Comparison of ENCODE assay signal across 30 cellular contexts in genomic region chr9:18357321-18357720, GRCh38.
"Had no signal": no experiment of that assay in that cellular context is flagged by ENCODE, and none has a peak within 500 bp of the region (broad histone marks: within the 10 kb centered on the region; RNA-seq: fewer than 3 reads in every experiment).

No MANE protein-coding gene starts in this region.

- DNase-seq: activated CD4-positive, alpha-beta T cell treated with anti-CD3 and anti-CD28 coated beads, Interleukin-2, amount 10 ng/mL, durations not matched to agents 24 days and 14 days; activated CD4-positive, alpha-beta T cell treated with anti-CD3 and anti-CD28 coated beads, Interleukin-2, amount 50 U/mL, for 4 hours; activated CD8-positive, alpha-beta T cell treated with anti-CD3 and anti-CD28 coated beads for 36 hours; activated effector memory CD4-positive, alpha-beta T cell treated with anti-CD3 and anti-CD28 coated beads, Interleukin-2, amount 50 U/mL, for 16 hours; activated naive CD4-positive, alpha-beta T cell; activated naive CD4-positive, alpha-beta T cell treated with anti-CD3 and anti-CD28 coated beads, Interleukin-2, amount 50 U/mL, for 16 hours; activated naive CD8-positive, alpha-beta T cell treated with anti-CD3 and anti-CD28 coated beads for 36 hours; activated T-cell treated with anti-CD3 and anti-CD28 coated beads, Interleukin-2, amount 50 U/mL, for 1 hour; activated T-cell treated with anti-CD3 and anti-CD28 coated beads, Interleukin-2, amount 50 U/mL, for 72 hours; caudate nucleus; cerebellar nuclear complex; colonic mucosa; KG1; MM.1S; NCI-H1048; NCI-H1105 treated with DMSO at 0.1 percent for 48 hours; NCI-H1436; NCI-H1694; NCI-H2029; NCI-H345; NCI-H524 treated with DMSO at 0.1 percent for 48 hours; NCI-H748 treated with DMSO at 0.1 percent for 48 hours; NK-92 treated with Interleukin-12 subunit alpha and Interleukin-12 subunit beta, amount 100 ng/mL, for 24 hours; SHP77 treated with DMSO at 0.1 percent for 48 hours; SK-N-SH had no signal

- H3K27ac ChIP-seq: colonic mucosa, SJSA1 had no signal

- H3K27me3 ChIP-seq: colonic mucosa, SJSA1 had no signal

- H3K9me3 Mint-ChIP-seq: activated CD4-positive, alpha-beta T cell treated with anti-CD3 and anti-CD28 coated beads, Interleukin-2, amount 10 ng/mL, durations not matched to agents 24 days and 14 days; activated CD8-positive, alpha-beta T cell treated with anti-CD3 and anti-CD28 coated beads for 36 hours; activated naive CD8-positive, alpha-beta T cell treated with anti-CD3 and anti-CD28 coated beads for 36 hours; activated T-cell treated with anti-CD3 and anti-CD28 coated beads, Interleukin-2, amount 50 U/mL, for 72 hours; activated T-helper 17 cell treated with anti-CD3 and anti-CD28 coated beads, Interleukin-2, amount 50 U/mL, for 72 hours; T-helper 1 cell treated with Interleukin-12 subunit alpha and Interleukin-12 subunit beta and Interleukin-4 antibody, amounts not matched to agents 30 μg/mL and 1 μg/mL, for 36 hours; T-helper 2 cell treated with Interferon-gamma antibody and Interleukin-4, amounts not matched to agents 5 μg/mL and 100 μg/mL, for 36 hours had no signal

- H3K9me3 ChIP-seq: colonic mucosa, SJSA1, SK-N-SH had no signal

- H3K36me3 Mint-ChIP-seq: activated naive CD8-positive, alpha-beta T cell treated with anti-CD3 and anti-CD28 coated beads for 36 hours; brain had no signal

- H3K36me3 ChIP-seq: colonic mucosa, SJSA1 had no signal

- H3K4me1 Mint-ChIP-seq: activated CD4-positive, alpha-beta T cell treated with anti-CD3 and anti-CD28 coated beads, Interleukin-2, amount 10 ng/mL, durations not matched to agents 24 days and 14 days; activated naive CD8-positive, alpha-beta T cell treated with anti-CD3 and anti-CD28 coated beads for 36 hours; activated T-helper 17 cell treated with anti-CD3 and anti-CD28 coated beads, Interleukin-2, amount 50 U/mL, for 72 hours had no signal

- H3K4me3 Mint-ChIP-seq: activated CD4-positive, alpha-beta T cell treated with anti-CD3 and anti-CD28 coated beads, Interleukin-2, amount 10 ng/mL, durations not matched to agents 24 days and 14 days; activated CD8-positive, alpha-beta T cell treated with anti-CD3 and anti-CD28 coated beads for 36 hours; activated naive CD8-positive, alpha-beta T cell treated with anti-CD3 and anti-CD28 coated beads for 36 hours; activated T-cell treated with anti-CD3 and anti-CD28 coated beads, Interleukin-2, amount 50 U/mL, for 72 hours; activated T-helper 17 cell treated with anti-CD3 and anti-CD28 coated beads, Interleukin-2, amount 50 U/mL, for 72 hours; brain; T-helper 1 cell treated with Interleukin-12 subunit alpha and Interleukin-12 subunit beta and Interleukin-4 antibody, amounts not matched to agents 30 μg/mL and 1 μg/mL, for 36 hours; T-helper 2 cell treated with Interferon-gamma antibody and Interleukin-4, amounts not matched to agents 5 μg/mL and 100 μg/mL, for 36 hours had no signal

- H3K4me1 ChIP-seq: colonic mucosa, SJSA1 had no signal

- H3K4me3 ChIP-seq: colonic mucosa, SJSA1 had no signal

- H3K27ac Mint-ChIP-seq: activated CD4-positive, alpha-beta T cell treated with anti-CD3 and anti-CD28 coated beads, Interleukin-2, amount 10 ng/mL, durations not matched to agents 24 days and 14 days; activated CD8-positive, alpha-beta T cell treated with anti-CD3 and anti-CD28 coated beads for 36 hours; activated naive CD8-positive, alpha-beta T cell treated with anti-CD3 and anti-CD28 coated beads for 36 hours; activated T-cell treated with anti-CD3 and anti-CD28 coated beads, Interleukin-2, amount 50 U/mL, for 72 hours; activated T-helper 17 cell treated with anti-CD3 and anti-CD28 coated beads, Interleukin-2, amount 50 U/mL, for 72 hours; brain; T-helper 1 cell treated with Interleukin-12 subunit alpha and Interleukin-12 subunit beta and Interleukin-4 antibody, amounts not matched to agents 30 μg/mL and 1 μg/mL, for 36 hours; T-helper 2 cell treated with Interferon-gamma antibody and Interleukin-4, amounts not matched to agents 5 μg/mL and 100 μg/mL, for 36 hours had no signal

- H3K4me2 ChIP-seq: SK-N-SH had no signal

- H3K27me3 Mint-ChIP-seq: activated CD4-positive, alpha-beta T cell treated with anti-CD3 and anti-CD28 coated beads, Interleukin-2, amount 10 ng/mL, durations not matched to agents 24 days and 14 days; activated CD8-positive, alpha-beta T cell treated with anti-CD3 and anti-CD28 coated beads for 36 hours; brain had no signal

- H3K9ac ChIP-seq: SK-N-SH had no signal
